In the genomic region with DNA sequence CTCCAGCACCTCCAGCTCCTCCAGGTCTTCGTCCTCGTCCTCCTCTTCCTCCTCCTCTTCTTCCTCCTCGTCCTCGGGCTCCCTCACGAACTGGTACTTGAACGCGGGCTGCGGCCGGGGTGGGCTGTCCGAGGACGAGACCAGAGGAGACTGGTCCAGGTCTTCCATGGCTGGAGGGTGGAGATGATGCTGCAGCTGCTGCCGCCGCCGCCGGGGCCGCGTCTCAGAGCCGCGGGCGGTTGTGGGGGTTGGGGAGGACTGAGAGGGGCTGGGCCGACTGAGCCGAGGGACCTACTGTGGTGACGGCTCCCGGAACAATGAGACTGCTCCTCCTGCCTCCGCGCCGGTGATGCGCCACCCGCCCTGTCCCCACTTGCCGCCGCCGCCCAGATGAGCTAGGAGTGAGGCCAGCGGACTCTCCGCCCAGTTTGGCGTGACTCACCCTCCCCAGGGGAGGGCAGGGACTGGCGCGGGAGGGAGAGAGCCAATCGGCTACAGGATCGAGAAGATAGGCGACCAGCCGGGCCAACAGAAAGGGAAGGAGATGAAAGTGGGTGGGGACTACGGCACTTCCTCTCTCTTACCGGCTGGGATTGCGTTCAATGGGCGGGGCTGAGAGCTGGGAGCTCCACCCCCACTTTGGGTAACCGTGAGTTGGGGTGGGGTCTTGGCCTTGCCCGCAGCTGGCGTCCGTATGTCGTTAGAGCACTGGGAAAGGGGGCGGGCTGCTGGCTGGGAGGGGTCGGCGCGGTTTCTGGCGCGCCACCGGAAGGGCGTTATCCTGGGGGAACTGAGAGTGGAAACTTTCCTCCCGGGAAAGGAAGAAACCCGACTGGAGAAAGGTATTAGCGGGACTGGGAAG, we compare ENCODE assay signal across 8 cellular contexts. TPM values are rescaled to one million over a fixed set of nuclear protein-coding genes. Genes with fewer than 3 reads are reported as not detected.
DNase-seq lines count a peak whose midpoint lies in the region; ATAC-seq and TF ChIP-seq lines count a peak whose summit lies in the region.

A gene with protein sequence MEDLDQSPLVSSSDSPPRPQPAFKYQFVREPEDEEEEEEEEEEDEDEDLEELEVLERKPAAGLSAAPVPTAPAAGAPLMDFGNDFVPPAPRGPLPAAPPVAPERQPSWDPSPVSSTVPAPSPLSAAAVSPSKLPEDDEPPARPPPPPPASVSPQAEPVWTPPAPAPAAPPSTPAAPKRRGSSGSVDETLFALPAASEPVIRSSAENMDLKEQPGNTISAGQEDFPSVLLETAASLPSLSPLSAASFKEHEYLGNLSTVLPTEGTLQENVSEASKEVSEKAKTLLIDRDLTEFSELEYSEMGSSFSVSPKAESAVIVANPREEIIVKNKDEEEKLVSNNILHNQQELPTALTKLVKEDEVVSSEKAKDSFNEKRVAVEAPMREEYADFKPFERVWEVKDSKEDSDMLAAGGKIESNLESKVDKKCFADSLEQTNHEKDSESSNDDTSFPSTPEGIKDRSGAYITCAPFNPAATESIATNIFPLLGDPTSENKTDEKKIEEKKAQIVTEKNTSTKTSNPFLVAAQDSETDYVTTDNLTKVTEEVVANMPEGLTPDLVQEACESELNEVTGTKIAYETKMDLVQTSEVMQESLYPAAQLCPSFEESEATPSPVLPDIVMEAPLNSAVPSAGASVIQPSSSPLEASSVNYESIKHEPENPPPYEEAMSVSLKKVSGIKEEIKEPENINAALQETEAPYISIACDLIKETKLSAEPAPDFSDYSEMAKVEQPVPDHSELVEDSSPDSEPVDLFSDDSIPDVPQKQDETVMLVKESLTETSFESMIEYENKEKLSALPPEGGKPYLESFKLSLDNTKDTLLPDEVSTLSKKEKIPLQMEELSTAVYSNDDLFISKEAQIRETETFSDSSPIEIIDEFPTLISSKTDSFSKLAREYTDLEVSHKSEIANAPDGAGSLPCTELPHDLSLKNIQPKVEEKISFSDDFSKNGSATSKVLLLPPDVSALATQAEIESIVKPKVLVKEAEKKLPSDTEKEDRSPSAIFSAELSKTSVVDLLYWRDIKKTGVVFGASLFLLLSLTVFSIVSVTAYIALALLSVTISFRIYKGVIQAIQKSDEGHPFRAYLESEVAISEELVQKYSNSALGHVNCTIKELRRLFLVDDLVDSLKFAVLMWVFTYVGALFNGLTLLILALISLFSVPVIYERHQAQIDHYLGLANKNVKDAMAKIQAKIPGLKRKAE (minus strand): TSS at position 319 of the 862 bp plus-strand sequence. CDS start 151 bp downstream, at position 168.

- H3K27me3 Mint-ChIP-seq in activated naive CD8-positive, alpha-beta T cell treated with anti-CD3 and anti-CD28 coated beads, Interleukin-2, amount 10 ng/mL, durations not matched to agents 7 days and 5 days = no peaks in the 10 kb centered on the region
- H3K27me3 Mint-ChIP-seq in osteocyte (ENCODE audit: unreplicated experiment) = no peaks in the 10 kb centered on the region

- H3K9me2 ChIP-seq in SU-DHL-6 (replicated peaks; ENCODE audit: insufficient read depth, low read length) = no peaks in the 10 kb centered on the region

- POLR2A ChIA-PET in activated naive CD8-positive, alpha-beta T cell treated with anti-CD3 and anti-CD28 coated beads, Interleukin-2, amount 10 ng/mL, durations not matched to agents 7 days and 5 days (lab: Charles Lee) = interaction anchor here (0.7 to 2.7 kb wide), 19 partner anchors 9 to 491 kb away, joined by 3 to 25 read pairs (median 4); a partner anchor contains a TSS

- peak; percentile 83 for ATAC-seq in HG02678 (IDR thresholded peaks at IDR 0.05; ENCODE audit: unreplicated experiment)
- peak; percentile 92 for ATAC-seq in activated naive CD8-positive, alpha-beta T cell treated with anti-CD3 and anti-CD28 coated beads, Interleukin-2, amount 10 ng/mL, durations not matched to agents 7 days and 5 days (ENCODE audit: low read depth)

- H3K4me3 ChIP-seq in GM12865 (ENCODE audit: low read depth, low read length) = peak within 1 kb of the TSS; percentile 86
- peak within 1 kb of the TSS; percentile 89 for H3K4me3 ChIP-seq in SU-DHL-6 (ENCODE audit: insufficient read depth, low read length, poor library complexity, severe bottlenecking)
- peak within 1 kb of the TSS; percentile 81 for H3K4me3 ChIP-seq in thymus (ENCODE audit: low read length)

- WGBS in thymus = under 1% methylated on average over 61 of the region's 61 CpGs

- peak within 1 kb of the TSS; percentile 100 for H3K4me3 Mint-ChIP-seq in activated naive CD8-positive, alpha-beta T cell treated with anti-CD3 and anti-CD28 coated beads, Interleukin-2, amount 10 ng/mL, durations not matched to agents 7 days and 5 days
- peak within 1 kb of the TSS; percentile 99 for H3K4me3 Mint-ChIP-seq in osteocyte (ENCODE audit: unreplicated experiment)

- intact Hi-C loops in head of caudate nucleus (cut with DNase I) = loop anchor here (2.0 kb wide), 1 partner anchor 116 kb away; no protein-coding TSS in a partner anchor

- H3K9ac ChIP-seq in SU-DHL-6 (ENCODE audit: low read length) = peak within 1 kb of the TSS; percentile 83

- no peaks in the 10 kb centered on the region for H3K9me3 ChIP-seq in SU-DHL-6 (ENCODE audit: insufficient read depth, low read length)
- H3K9me3 ChIP-seq in thymus (ENCODE audit: control insufficient read depth) = no peaks in the 10 kb centered on the region

- H3K27me3 ChIP-seq in SU-DHL-6 (ENCODE audit: low read length) (no peaks in the 10 kb centered on the region), thymus (ENCODE audit: control insufficient read depth, insufficient read depth) (no peaks in the 10 kb centered on the region)

- H2AFZ ChIP-seq in SU-DHL-6 (ENCODE audit: low read depth, low read length, severe bottlenecking) = peak within 1 kb of the TSS; percentile 69

- H3K36me3 ChIP-seq in SU-DHL-6 (ENCODE audit: low read length) (no peaks in the 10 kb centered on the region), thymus (ENCODE audit: control insufficient read depth, insufficient read depth) (no peaks in the 10 kb centered on the region)

- no peaks in the 10 kb centered on the region for H3K9me3 Mint-ChIP-seq in activated naive CD8-positive, alpha-beta T cell treated with anti-CD3 and anti-CD28 coated beads, Interleukin-2, amount 10 ng/mL, durations not matched to agents 7 days and 5 days
- H3K9me3 Mint-ChIP-seq in osteocyte (ENCODE audit: unreplicated experiment) = no peaks in the 10 kb centered on the region

- peaks cover 17% of the 10 kb centered on the region for H3K4me1 ChIP-seq in thymus (ENCODE audit: control insufficient read depth, insufficient read depth, low read length)

- peaks cover 6% of the 10 kb centered on the region; the same call in 1 of the 2 replicates for H4K20me1 ChIP-seq in SU-DHL-6 (ENCODE audit: low read depth, low read length)

- H3F3A ChIP-seq in SU-DHL-6 (ENCODE audit: insufficient read depth) = peaks cover 44% of the 10 kb centered on the region

- H3K27ac ChIP-seq in SU-DHL-6 (ENCODE audit: low read depth, low read length) (peak within 1 kb of the TSS; percentile 86), thymus (ENCODE audit: low read depth) (peak within 1 kb of the TSS; percentile 98)

- peak within 1 kb of the TSS; percentile 100 for H3K27ac Mint-ChIP-seq in activated naive CD8-positive, alpha-beta T cell treated with anti-CD3 and anti-CD28 coated beads, Interleukin-2, amount 10 ng/mL, durations not matched to agents 7 days and 5 days
- peak within 1 kb of the TSS; percentile 100 for H3K27ac Mint-ChIP-seq in osteocyte (ENCODE audit: unreplicated experiment)

- peaks cover 40% of the 10 kb centered on the region for H3K79me2 ChIP-seq in SU-DHL-6 (ENCODE audit: insufficient read depth, low read length)

- DNase-seq in GM12865 (ENCODE audit: low read depth) = peak; percentile 100
- DNase-seq in NCI-H128 (lab: John Stamatoyannopoulos, UW; ENCODE audit: unreplicated experiment) = peak; percentile 97
- DNase-seq in activated naive CD8-positive, alpha-beta T cell treated with anti-CD3 and anti-CD28 coated beads, Interleukin-2, amount 10 ng/mL, durations not matched to agents 7 days and 5 days = peak; percentile 95
- peak; percentile 95 to 100 (median 99) for DNase-seq in head of caudate nucleus
- peak; percentile 99 for DNase-seq in osteocyte (ENCODE audit: extremely low spot score, unreplicated experiment)

- TF ChIP-seq CTCF in GM12865 (IDR thresholded peaks at IDR 0.05; ENCODE audit: insufficient read depth, low read depth, low read length, missing control alignments) (peak; percentile 7), SU-DHL-6 (IDR thresholded peaks at IDR 0.05; ENCODE audit: insufficient read depth, low read length, poor library complexity, severe bottlenecking) (no peak), osteocyte (IDR thresholded peaks at IDR 0.05) (no peak)

- H3K36me3 Mint-ChIP-seq in activated naive CD8-positive, alpha-beta T cell treated with anti-CD3 and anti-CD28 coated beads, Interleukin-2, amount 10 ng/mL, durations not matched to agents 7 days and 5 days = peaks cover 7% of the 10 kb centered on the region
- peaks cover 4% of the 10 kb centered on the region for H3K36me3 Mint-ChIP-seq in osteocyte (ENCODE audit: unreplicated experiment)

- peaks cover 41% of the 10 kb centered on the region for H3K4me1 Mint-ChIP-seq in activated naive CD8-positive, alpha-beta T cell treated with anti-CD3 and anti-CD28 coated beads, Interleukin-2, amount 10 ng/mL, durations not matched to agents 7 days and 5 days
- H3K4me1 Mint-ChIP-seq in osteocyte (ENCODE audit: unreplicated experiment) = peaks cover 40% of the 10 kb centered on the region

- peak within 1 kb of the TSS; percentile 97 for H3K4me2 ChIP-seq in SU-DHL-6 (ENCODE audit: low read depth, low read length, poor library complexity, severe bottlenecking)

RNA-seq across cellular contexts. Expression of the gene that starts here (rescaled TPM):
- 10 to 100 TPM; 82.2 to 88.2 TPM for total RNA-seq in activated naive CD8-positive, alpha-beta T cell treated with anti-CD3 and anti-CD28 coated beads, Interleukin-2, amount 10 ng/mL, durations not matched to agents 7 days and 5 days
- total RNA-seq in osteocyte = 532 and 603 TPM in 2 replicates
- 183 TPM for polyA plus RNA-seq in thymus

Comparison
In these comparisons a context has a peak if more than half of its experiments do, and no peak if none do; other contexts are left out.
1. Peak in every context shown above with its lines: DNase-seq, ATAC-seq, H3K4me3 ChIP-seq and H3K27ac ChIP-seq.